ENCODE assay signal across 1 cellular context in genomic region chrX:16585486-16586370, GRCh38.
TF ChIP-seq lines count a peak whose summit lies in the region.

No MANE protein-coding gene starts in this region.

TF ChIP-seq in K562, 482 proteins besides CTCF, POLR2A, EP300 and RAD21 (continued from another document):
- TF ChIP-seq ZHX1 (conservative IDR thresholded peaks at IDR 0.05; ENCODE audit: low read length) (no peak), HINFP (tag; conservative IDR thresholded peaks at IDR 0.05; ENCODE audit: low read depth) (peak; percentile 85), KAT2B (IDR thresholded peaks at IDR 0.05; ENCODE audit: low read depth, low read length) (no peak), RBM17 (IDR thresholded peaks at IDR 0.05; ENCODE audit: borderline replicate concordance, low read depth, low read length) (no peak), ZNF75A (CRISPR knock-in tag; IDR thresholded peaks at IDR 0.05) (no peak), ZNF586 (CRISPR knock-in tag; conservative IDR thresholded peaks at IDR 0.05) (no peak), EHMT2 (IDR thresholded peaks at IDR 0.05) (no peak), CREB5 (CRISPR knock-in tag; IDR thresholded peaks at IDR 0.05) (no peak), TOE1 (IDR thresholded peaks at IDR 0.05; ENCODE audit: borderline replicate concordance) (no peak), TOE1 (CRISPR knock-in tag; IDR thresholded peaks at IDR 0.05; ENCODE audit: borderline replicate concordance, low read depth) (no peak), ZNF444 (CRISPR knock-in tag; IDR thresholded peaks at IDR 0.05) (no peak), CHAMP1 (IDR thresholded peaks at IDR 0.05) (no peak), KLF16 (IDR thresholded peaks at IDR 0.05) (no peak)
TF ChIP-seq in K562: peak in this region for 62.
